8 cellular contexts compared by ENCODE assay signal in the genomic region with DNA sequence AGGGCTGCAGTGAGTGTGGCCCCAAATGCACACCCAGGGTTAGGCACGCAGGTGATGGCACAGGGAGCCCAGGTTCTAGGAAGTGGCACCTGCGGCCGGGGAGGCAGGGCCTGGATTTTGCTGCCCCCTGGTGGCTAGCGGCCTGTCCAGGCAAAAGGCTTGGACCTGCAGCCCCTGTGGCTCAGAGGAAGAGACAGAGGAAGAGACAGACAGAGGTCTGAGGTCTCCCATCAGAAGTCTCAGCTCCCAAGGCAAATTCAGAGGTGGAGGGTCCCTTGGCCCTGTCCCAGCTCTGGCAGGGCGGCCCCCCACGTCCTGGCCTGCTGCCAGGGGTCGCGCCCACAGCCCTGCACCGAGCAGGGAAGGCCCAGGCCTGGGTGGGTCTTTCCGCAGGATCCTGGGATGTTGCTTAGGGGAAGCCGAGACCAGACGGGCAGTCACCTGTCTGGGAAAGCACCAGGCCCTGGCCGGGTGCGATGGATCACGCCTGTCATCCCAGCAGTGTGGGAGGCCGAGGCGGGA. TPM values are rescaled to one million over a fixed set of nuclear protein-coding genes. Genes with fewer than 3 reads are reported as not detected.
A peak's percentile ranks its signal among the peaks of the same experiment; 100 is the strongest.
DNase-seq lines count a peak whose midpoint lies in the region; ATAC-seq and TF ChIP-seq lines count a peak whose summit lies in the region.

No MANE protein-coding gene starts in this region.

- POLR2A ChIA-PET in activated CD4-positive, alpha-beta memory T cell treated with anti-CD3 and anti-CD28 coated beads for 36 hours (lab: Charles Lee), result interaction anchor here (1.0 to 5.5 kb wide), 12 partner anchors 8 to 134 kb away, joined by 3 to 65 read pairs (median 4); partner anchors contain the start of genes HES5, PANK4, PRXL2B and TNFRSF14

- peak overlapping the region; percentile 77 to 82 for H3K9ac ChIP-seq in duodenal mucosa (ENCODE audit: low read depth in 1 of 2, low read length in 2 of 2)

- ATAC-seq in HG02610 (IDR thresholded peaks at IDR 0.05; ENCODE audit: unreplicated experiment) (peak; percentile 20), lower lobe of right lung (peak; percentile 67 to 76), GM19397 (IDR thresholded peaks at IDR 0.05; ENCODE audit: unreplicated experiment) (no peak)

- no peaks in the 10 kb centered on the region for H3K27me3 ChIP-seq in duodenal mucosa (ENCODE audit: control insufficient read depth in 1 of 2, insufficient read depth in 2 of 2, low read length in 2 of 2)
- no peaks in the 10 kb centered on the region for H3K27me3 ChIP-seq in lower lobe of right lung (ENCODE audit: low read depth)

- intact Hi-C loops in activated CD4-positive, alpha-beta memory T cell treated with anti-CD3 and anti-CD28 coated beads for 36 hours (cut with micrococcal nuclease), result loop anchor here (1.0 to 5.0 kb wide), 8 partner anchors 8 to 351 kb away; partner anchors contain the start of genes MORN1, PANK4, PRXL2B and RER1
- intact Hi-C loops in lower lobe of right lung (cut with DNase I), result no loop called here

- H3K36me3 ChIP-seq in duodenal mucosa (ENCODE audit: control insufficient read depth in 1 of 2, insufficient read depth in 2 of 2, low read length in 2 of 2) (no peaks in the 10 kb centered on the region), lower lobe of right lung (no peaks in the 10 kb centered on the region)

- H3K27me3 Mint-ChIP-seq in activated CD4-positive, alpha-beta memory T cell treated with anti-CD3 and anti-CD28 coated beads for 36 hours, result no peaks in the 10 kb centered on the region

- no peaks in the 10 kb centered on the region for H3K9me3 Mint-ChIP-seq in activated CD4-positive, alpha-beta memory T cell treated with anti-CD3 and anti-CD28 coated beads for 36 hours

- peak; percentile 69 for DNase-seq in ELR (ENCODE audit: low read depth)
- DNase-seq in NCI-H446 treated with DMSO at 0.1 percent for 48 hours (lab: John Stamatoyannopoulos, UW), result peak; percentile 13
- DNase-seq in activated CD4-positive, alpha-beta memory T cell treated with anti-CD3 and anti-CD28 coated beads for 36 hours, result peak; percentile 91
- DNase-seq in lower lobe of right lung, result peak; percentile 90
- DNase-seq in stimulated activated CD4-positive, alpha-beta T cell treated with anti-CD3 and anti-CD28 coated beads, TNF-alpha, amount 100 ng/mL, for 24 hours (ENCODE audit: low read depth in 3 of 3), result peak; percentile 64 to 84 (median 67)

- H3K4me1 Mint-ChIP-seq in activated CD4-positive, alpha-beta memory T cell treated with anti-CD3 and anti-CD28 coated beads for 36 hours (ENCODE audit: low read depth), result peaks cover 18% of the 10 kb centered on the region

- peak; percentile 98 for TF ChIP-seq CTCF in lower lobe of right lung (IDR thresholded peaks at IDR 0.05)

- peaks cover 3% of the 10 kb centered on the region for H3K36me3 Mint-ChIP-seq in activated CD4-positive, alpha-beta memory T cell treated with anti-CD3 and anti-CD28 coated beads for 36 hours

- H3K4me3 ChIP-seq in duodenal mucosa (ENCODE audit: low read depth in 1 of 2, low read length in 2 of 2) (peak overlapping the region; percentile 69 to 74), lower lobe of right lung (peak overlapping the region; percentile 85)

- H3K4me1 ChIP-seq in duodenal mucosa (ENCODE audit: control insufficient read depth in 1 of 2, insufficient read depth in 2 of 2, low read length in 2 of 2) (peaks cover 33 to 53% of the 10 kb centered on the region in 2 donors), lower lobe of right lung (peaks cover 61% of the 10 kb centered on the region)

- peak overlapping the region; percentile 80 for H3K4me3 Mint-ChIP-seq in activated CD4-positive, alpha-beta memory T cell treated with anti-CD3 and anti-CD28 coated beads for 36 hours

- CTCF ChIA-PET in activated CD4-positive, alpha-beta memory T cell treated with anti-CD3 and anti-CD28 coated beads for 36 hours (lab: Charles Lee), result interaction anchor here (0.7 to 3.4 kb wide), 16 partner anchors 8 to 353 kb away, joined by 3 to 43 read pairs (median 8); partner anchors contain the start of genes FAAP20, HES5, MORN1 and PANK4

- H3K27ac ChIP-seq in duodenal mucosa (ENCODE audit: low read depth, low read length) (peak overlapping the region; percentile 98), lower lobe of right lung (peak overlapping the region; percentile 97)

- H3K27ac Mint-ChIP-seq in activated CD4-positive, alpha-beta memory T cell treated with anti-CD3 and anti-CD28 coated beads for 36 hours, result peak overlapping the region; percentile 99

- no peaks in the 10 kb centered on the region for H3K9me3 ChIP-seq in duodenal mucosa (ENCODE audit: control insufficient read depth in 1 of 2, low read length in 2 of 2)
- no peaks in the 10 kb centered on the region for H3K9me3 ChIP-seq in lower lobe of right lung

RNA-seq across cellular contexts. Expression of gene TNFRSF14, which starts 8.0 kb away (rescaled TPM):
- total RNA-seq in activated CD4-positive, alpha-beta memory T cell treated with anti-CD3 and anti-CD28 coated beads for 36 hours, result 100 to 1,000 TPM; 145 to 152 TPM
- 152 TPM for total RNA-seq in lower lobe of right lung

RNA-seq across cellular contexts. Expression of gene HES5, which starts 18.1 kb away (rescaled TPM):
- under 1 TPM in 1 of 2 experiments, not detected in 1; 0.17 TPM for total RNA-seq in activated CD4-positive, alpha-beta memory T cell treated with anti-CD3 and anti-CD28 coated beads for 36 hours
- 1.5 TPM for total RNA-seq in lower lobe of right lung

RNA-seq across cellular contexts. Expression of gene PANK4, which starts 21.7 kb away (rescaled TPM):
- total RNA-seq in activated CD4-positive, alpha-beta memory T cell treated with anti-CD3 and anti-CD28 coated beads for 36 hours, result 10 to 100 TPM; 42.6 to 45.1 TPM
- 39.2 TPM for total RNA-seq in lower lobe of right lung

RNA-seq across cellular contexts. Expression of gene PRXL2B, which starts 38.4 kb away (rescaled TPM):
- total RNA-seq in activated CD4-positive, alpha-beta memory T cell treated with anti-CD3 and anti-CD28 coated beads for 36 hours, result 10 to 100 TPM; 28.2 to 34.6 TPM
- total RNA-seq in lower lobe of right lung, result 26.3 TPM

Comparison
In these comparisons a context has a peak if more than half of its experiments do, and no peak if none do; other contexts are left out.
1. DNase-seq: peak in every context shown above with its lines; median percentile 91 in activated CD4-positive, alpha-beta memory T cell treated with anti-CD3 and anti-CD28 coated beads for 36 hours; 90 in lower lobe of right lung; 69 in ELR; 67 in stimulated activated CD4-positive, alpha-beta T cell treated with anti-CD3 and anti-CD28 coated beads, TNF-alpha, amount 100 ng/mL, for 24 hours; 13 in NCI-H446 treated with DMSO at 0.1 percent for 48 hours.